ENCODE assay signal across 16 cellular contexts in the genomic region with DNA sequence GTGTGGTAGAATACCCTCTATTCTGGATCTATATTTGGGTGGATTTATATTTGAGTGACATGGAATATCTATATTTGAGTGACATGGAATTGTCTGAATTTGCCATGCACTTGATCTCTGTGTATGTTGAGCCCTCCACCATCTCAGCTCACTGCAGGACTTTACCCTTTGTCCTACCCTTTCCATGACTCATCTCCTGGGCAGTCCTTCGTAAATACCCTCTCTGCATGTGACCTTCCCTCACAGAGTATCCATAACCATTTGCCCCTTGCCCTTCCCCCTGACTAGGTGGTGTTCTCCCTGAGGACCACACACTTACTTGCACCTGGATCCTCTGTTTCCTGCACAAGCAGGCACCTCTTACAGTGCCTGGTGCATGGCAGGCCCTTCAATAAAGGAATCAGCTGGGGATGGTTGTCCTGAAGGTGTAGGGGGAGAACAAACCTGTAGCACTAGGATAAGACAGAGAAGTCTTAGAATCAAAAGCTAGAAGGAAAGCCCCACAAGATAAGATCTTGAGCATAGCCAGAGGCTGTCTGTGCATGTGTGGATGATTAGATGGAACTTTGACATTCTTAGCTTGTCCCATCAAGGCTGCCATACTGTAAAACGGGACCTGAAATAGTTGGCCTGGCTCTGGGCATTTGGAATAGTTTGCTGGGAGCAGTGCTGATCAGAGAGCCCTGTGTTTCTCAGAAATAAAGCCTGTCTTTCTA.
"Had no signal": no experiment of that assay in that cellular context is flagged by ENCODE, and none has a peak within 500 bp of the region (broad histone marks: within the 10 kb centered on the region; RNA-seq: fewer than 3 reads in every experiment).

No MANE protein-coding gene starts in this region.

- H3K4me3 Mint-ChIP-seq: brain, endodermal cell, memory B cell, nephron progenitor cell had no signal

- H3K36me3 Mint-ChIP-seq: activated naive CD4-positive, alpha-beta T cell treated with anti-CD3 and anti-CD28 coated beads, Interleukin-2, amount 50 U/mL, for 72 hours; memory B cell had no signal

- H3K4me1 ChIP-seq: stomach, thyroid gland, uterus had no signal

- H3K4me3 ChIP-seq: stomach, thyroid gland, uterus had no signal

- H3K27me3 Mint-ChIP-seq: brain had no signal

- H3K9me3 Mint-ChIP-seq: activated naive CD4-positive, alpha-beta T cell treated with anti-CD3 and anti-CD28 coated beads, Interleukin-2, amount 50 U/mL, for 72 hours; endodermal cell; memory B cell; nephron progenitor cell had no signal

- H3K4me1 Mint-ChIP-seq: memory B cell had no signal

- DNase-seq: activated CD4-positive, alpha-beta T cell treated with anti-CD3 and anti-CD28 coated beads, Interleukin-2, amount 50 U/mL, for 1 hour; activated CD4-positive, CD25-positive, alpha-beta regulatory T cell; activated effector memory CD4-positive, alpha-beta T cell treated with Interleukin-2 at 50 U/mL for 16 hours; amniotic stem cell; endodermal cell; nephron progenitor cell; stimulated activated CD4-positive, alpha-beta T cell treated with anti-CD3 and anti-CD28 coated beads, Interleukin-4, amount 100 ng/mL, for 4 hours; stomach; T-helper 2 cell; thyroid gland; uterus had no signal

- H3K9me3 ChIP-seq: stomach, thyroid gland, uterus had no signal

- H3K36me3 ChIP-seq: stomach, thyroid gland, uterus had no signal

- H3K27me3 ChIP-seq: stomach, thyroid gland, uterus had no signal

- H3K27ac ChIP-seq: stomach, thyroid gland, uterus had no signal

- ATAC-seq: activated naive CD4-positive, alpha-beta T cell treated with anti-CD3 and anti-CD28 coated beads, Interleukin-2, amount 50 U/mL, for 72 hours; esophagus mucosa; left lobe of liver had no signal

- H3K27ac Mint-ChIP-seq: activated naive CD4-positive, alpha-beta T cell treated with anti-CD3 and anti-CD28 coated beads, Interleukin-2, amount 50 U/mL, for 72 hours; endodermal cell; memory B cell; nephron progenitor cell had no signal
